In the genomic region with DNA sequence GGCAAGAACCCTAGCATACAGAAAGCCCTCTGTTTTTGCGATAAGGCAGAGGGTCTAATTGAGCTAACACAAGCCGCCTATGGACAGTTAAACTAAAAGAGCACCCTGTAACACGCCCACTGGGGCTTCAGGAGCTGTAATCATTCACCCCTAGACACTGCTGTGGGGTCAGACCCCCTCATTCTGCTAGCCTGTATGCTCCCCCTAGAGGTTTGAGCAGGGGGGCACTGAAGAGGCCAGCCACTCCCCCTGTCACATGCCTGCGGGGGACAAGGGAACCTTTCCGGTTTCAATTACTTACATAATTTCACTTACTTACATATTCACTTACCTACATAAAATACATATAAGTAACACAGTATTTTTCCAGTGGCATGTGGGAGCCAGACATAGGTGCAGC, we compare ENCODE assay signal across 1 cellular context.
TF ChIP-seq lines count a peak whose summit lies in the region.

No MANE protein-coding gene starts in this region.

TF ChIP-seq in H1, 55 proteins besides CTCF, POLR2A, EP300 and RAD21:
- TF ChIP-seq POLR2AphosphoS5 (IDR thresholded peaks at IDR 0.05; ENCODE audit: low read depth, low read length): no peak
- TF ChIP-seq KDM1A (IDR thresholded peaks at IDR 0.05; ENCODE audit: borderline replicate concordance, low read length): no peak
- TF ChIP-seq CTBP2 (IDR thresholded peaks at IDR 0.05; ENCODE audit: borderline replicate concordance, insufficient read depth, insufficient read length, low read length): no peak
- TF ChIP-seq SP2 (IDR thresholded peaks at IDR 0.05; ENCODE audit: low read length): no peak
- no peak for TF ChIP-seq SUZ12 (IDR thresholded peaks at IDR 0.05; ENCODE audit: low read length)
- TF ChIP-seq NRF1 (IDR thresholded peaks at IDR 0.05; ENCODE audit: low read depth, low read length): no peak
- TF ChIP-seq FOSL1 (IDR thresholded peaks at IDR 0.05; ENCODE audit: insufficient read depth, low read depth, low read length): no peak
- no peak for TF ChIP-seq KDM5A (IDR thresholded peaks at IDR 0.05; ENCODE audit: low read length)
- no peak for TF ChIP-seq SIN3A (conservative IDR thresholded peaks at IDR 0.05 in 1 of 2, IDR thresholded peaks at IDR 0.05 in 1 of 2; ENCODE audit: low read depth in 1 of 2, low read length in 2 of 2)
- no peak for TF ChIP-seq BRCA1 (IDR thresholded peaks at IDR 0.05; ENCODE audit: low read depth, low read length)
- TF ChIP-seq TBP (IDR thresholded peaks at IDR 0.05; ENCODE audit: low read depth, low read length): no peak
- TF ChIP-seq RXRA (IDR thresholded peaks at IDR 0.05; ENCODE audit: insufficient read depth, low read depth, low read length): no peak
- TF ChIP-seq NANOG (IDR thresholded peaks at IDR 0.05; ENCODE audit: insufficient read depth, low read depth, low read length, poor library complexity, severe bottlenecking): no peak
- TF ChIP-seq ZNF274 (IDR thresholded peaks at IDR 0.05; ENCODE audit: borderline replicate concordance, extremely low read depth, low read length): no peak
- TF ChIP-seq KDM4A (IDR thresholded peaks at IDR 0.05; ENCODE audit: low read depth, low read length, severe bottlenecking): no peak
- no peak for TF ChIP-seq RNF2 (IDR thresholded peaks at IDR 0.05; ENCODE audit: borderline replicate concordance, low read depth, low read length, missing control alignments, poor library complexity, severe bottlenecking)
